Comparison of ENCODE assay signal across 31 cellular contexts in the genomic region with DNA sequence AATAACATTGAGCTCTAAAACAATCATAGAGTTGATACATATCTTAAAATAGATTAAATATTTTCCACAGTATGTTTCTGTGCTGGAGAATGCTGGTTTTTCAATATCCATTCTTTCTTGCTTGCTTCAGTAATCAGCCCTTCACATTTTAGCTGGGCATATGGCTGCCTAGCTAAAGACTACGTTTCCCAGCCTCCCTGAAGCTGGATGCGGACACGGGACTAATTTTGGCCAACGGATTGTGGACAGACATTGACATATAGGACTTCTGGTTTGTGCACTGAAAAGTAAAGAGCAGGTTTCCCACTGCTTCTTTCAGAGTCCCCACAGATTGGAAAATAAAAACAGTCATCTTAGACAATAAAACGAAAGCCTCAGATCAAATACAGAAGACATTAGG.
"Had no signal": no experiment of that assay in that cellular context is flagged by ENCODE, and none has a peak within 500 bp of the region (broad histone marks: within the 10 kb centered on the region; RNA-seq: fewer than 3 reads in every experiment).

No MANE protein-coding gene starts in this region.

- ATAC-seq: PC-3 had no signal

- H3K4me1 Mint-ChIP-seq: activated B cell treated with CpG ODN at 0.5 μM for 24 hours; activated naive CD8-positive, alpha-beta T cell treated with anti-CD3 and anti-CD28 coated beads for 36 hours had no signal

- H3K27ac Mint-ChIP-seq: activated B cell treated with CpG ODN at 0.5 μM for 24 hours; activated CD4-positive, alpha-beta memory T cell treated with anti-CD3 and anti-CD28 coated beads for 36 hours; activated naive CD8-positive, alpha-beta T cell treated with anti-CD3 and anti-CD28 coated beads for 36 hours; T-helper 1 cell treated with Interleukin-12 subunit alpha and Interleukin-12 subunit beta and Interleukin-4 antibody, amounts not matched to agents 30 μg/mL and 1 μg/mL, for 36 hours; T-helper 2 cell treated with Interferon-gamma antibody and Interleukin-4, amounts not matched to agents 5 μg/mL and 100 μg/mL, for 36 hours had no signal

- DNase-seq: activated B cell treated with CpG ODN at 0.5 μM for 24 hours; activated CD4-positive, alpha-beta memory T cell treated with anti-CD3 and anti-CD28 coated beads for 36 hours; activated CD4-positive, alpha-beta T cell treated with anti-CD3 and anti-CD28 coated beads for 4 hours; activated CD4-positive, alpha-beta T cell treated with anti-CD3 and anti-CD28 coated beads, Interleukin-2, amount 50 U/mL, for 1 hour; activated CD4-positive, CD25-positive, alpha-beta regulatory T cell treated with anti-CD3 and anti-CD28 coated beads, Interleukin-2, amount 50 U/mL, for 72 hours; activated CD8-positive, alpha-beta memory T cell treated with anti-CD3 and anti-CD28 coated beads, Interleukin-2, amount 50 U/mL, for 4 hours; activated effector memory CD4-positive, alpha-beta T cell treated with Interleukin-2 at 50 U/mL for 16 hours; activated naive CD4-positive, alpha-beta T cell treated with anti-CD3 and anti-CD28 coated beads, Interleukin-2, amount 50 U/mL, for 16 hours; activated naive CD8-positive, alpha-beta T cell treated with anti-CD3 and anti-CD28 coated beads for 36 hours; activated T-cell treated with anti-CD3 and anti-CD28 coated beads for 4 hours; activated T-cell treated with anti-CD3 and anti-CD28 coated beads, Interleukin-2, amount 50 U/mL, for 48 hours; amniotic stem cell; cerebellar nuclear complex; Karpas-422; KBM-7; NCI-H1105; NCI-H1436; NCI-H1694; NCI-H1930; NCI-H2081 treated with DMSO at 0.1 percent for 48 hours; NCI-H345; NCI-H526; NCI-H748 treated with DMSO at 0.1 percent for 48 hours; NK-92 treated with Interleukin-12 subunit alpha and Interleukin-12 subunit beta, amount 100 ng/mL, for 24 hours; PC-3; Peyer's patch; RPMI8226; SHP77 treated with DMSO at 0.1 percent for 48 hours; SK-N-SH had no signal

- H3K4me3 Mint-ChIP-seq: activated B cell treated with CpG ODN at 0.5 μM for 24 hours; activated CD4-positive, alpha-beta memory T cell treated with anti-CD3 and anti-CD28 coated beads for 36 hours; activated naive CD8-positive, alpha-beta T cell treated with anti-CD3 and anti-CD28 coated beads for 36 hours; T-helper 1 cell treated with Interleukin-12 subunit alpha and Interleukin-12 subunit beta and Interleukin-4 antibody, amounts not matched to agents 30 μg/mL and 1 μg/mL, for 36 hours; T-helper 2 cell treated with Interferon-gamma antibody and Interleukin-4, amounts not matched to agents 5 μg/mL and 100 μg/mL, for 36 hours had no signal

- H3K9me3 Mint-ChIP-seq: activated B cell treated with CpG ODN at 0.5 μM for 24 hours; activated CD4-positive, alpha-beta memory T cell treated with anti-CD3 and anti-CD28 coated beads for 36 hours; activated naive CD8-positive, alpha-beta T cell treated with anti-CD3 and anti-CD28 coated beads for 36 hours; T-helper 1 cell treated with Interleukin-12 subunit alpha and Interleukin-12 subunit beta and Interleukin-4 antibody, amounts not matched to agents 30 μg/mL and 1 μg/mL, for 36 hours; T-helper 2 cell treated with Interferon-gamma antibody and Interleukin-4, amounts not matched to agents 5 μg/mL and 100 μg/mL, for 36 hours had no signal

- H3K36me3 Mint-ChIP-seq: activated CD4-positive, alpha-beta memory T cell treated with anti-CD3 and anti-CD28 coated beads for 36 hours; activated naive CD8-positive, alpha-beta T cell treated with anti-CD3 and anti-CD28 coated beads for 36 hours had no signal
